In the genomic region with DNA sequence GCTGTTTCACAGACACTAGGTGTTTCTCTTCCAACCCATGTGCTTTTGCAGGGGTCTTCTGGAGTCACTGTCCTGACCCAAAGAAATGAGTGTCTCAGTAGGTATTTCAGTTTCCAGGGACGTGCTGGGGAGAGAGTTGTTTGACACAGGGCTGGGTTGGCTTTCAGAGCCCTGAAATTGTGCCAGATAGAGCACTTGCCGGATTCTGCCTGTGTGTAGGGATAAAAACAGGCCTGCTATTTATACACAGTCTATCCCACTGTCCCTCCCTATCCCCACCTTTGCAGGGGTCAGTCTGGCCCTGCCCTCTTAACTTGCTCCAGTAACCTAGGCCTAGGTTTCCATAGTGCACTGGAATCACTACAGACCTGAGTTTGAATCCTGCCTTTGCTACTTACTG, we compare ENCODE assay signal across 11 cellular contexts. TPM values are rescaled to one million over a fixed set of nuclear protein-coding genes. Genes with fewer than 3 reads are reported as not detected.
DNase-seq lines count a peak whose midpoint lies in the region; TF ChIP-seq lines count a peak whose summit lies in the region.
"Had no signal": no experiment of that assay in that cellular context is flagged by ENCODE, and none has a peak within 500 bp of the region (broad histone marks: within the 10 kb centered on the region; RNA-seq: fewer than 3 reads in every experiment).

No MANE protein-coding gene starts in this region.

- H3K36me3 Mint-ChIP-seq in CD8-positive, alpha-beta memory T cell = no peaks in the 10 kb centered on the region

- peak overlapping the region in 1 of 8 donors; percentile 87 for H3K27ac Mint-ChIP-seq in CD8-positive, alpha-beta memory T cell
- H3K27ac Mint-ChIP-seq: activated B cell treated with CpG ODN at 0.5 μM for 24 hours had no signal

- H3K4me2 ChIP-seq in SU-DHL-6 (ENCODE audit: low read depth, low read length, poor library complexity, severe bottlenecking) (peak overlapping the region; percentile 77), parathyroid adenoma (ENCODE audit: low read length) (peak overlapping the region; percentile 75)

- H3K4me1 Mint-ChIP-seq in CD8-positive, alpha-beta memory T cell = peaks cover 17 to 27% (median 22%) of the 10 kb centered on the region in 3 donors

- intact Hi-C loops in esophagus muscularis mucosa (cut with DNase I) = loop anchor here (5.0 kb wide), 1 partner anchor 45 kb away; a partner anchor contains a TSS

- H3K9me3 ChIP-seq in CD8-positive, alpha-beta memory T cell (ENCODE audit: low read length) = no peaks in the 10 kb centered on the region
- no peaks in the 10 kb centered on the region for H3K9me3 ChIP-seq in SU-DHL-6 (ENCODE audit: insufficient read depth, low read length)
- no peaks in the 10 kb centered on the region for H3K9me3 ChIP-seq in esophagus muscularis mucosa
- H3K9me3 ChIP-seq in parathyroid adenoma (ENCODE audit: control insufficient read depth, low read length) = no peaks in the 10 kb centered on the region

- H3K4me3 Mint-ChIP-seq in CD8-positive, alpha-beta memory T cell = peak overlapping the region; percentile 49 to 86 (median 75)

- no peak for DNase-seq in CD8-positive, alpha-beta memory T cell
- DNase-seq in esophagus muscularis mucosa (ENCODE audit: extremely low spot score) (no peak), D341Med (ENCODE audit: low spot score) (no peak), activated gamma-delta T cell treated with Interleukin-2 at 50 U/mL for 16 hours (no peak), NK-92 (lab: John Stamatoyannopoulos, UW; ENCODE audit: unreplicated experiment) (no peak), foreskin fibroblast (no peak)
- DNase-seq: activated B cell treated with CpG ODN at 0.5 μM for 24 hours, dermis blood vessel endothelial cell had no signal

- H3K4me1 ChIP-seq in CD8-positive, alpha-beta memory T cell (ENCODE audit: insufficient read depth, low read length) = peaks cover 32% of the 10 kb centered on the region
- H3K4me1 ChIP-seq in esophagus muscularis mucosa (peaks cover 45 to 58% (median 51%) of the 10 kb centered on the region in 4 donors), parathyroid adenoma (peaks cover 17% of the 10 kb centered on the region)

- TF ChIP-seq POLR2A in esophagus muscularis mucosa (IDR thresholded peaks at IDR 0.05; ENCODE audit: low read depth) = no peak

- H3K27me3 ChIP-seq in CD8-positive, alpha-beta memory T cell (ENCODE audit: insufficient read depth, low read length, poor library complexity, severe bottlenecking) = no peaks in the 10 kb centered on the region
- H3K27me3 ChIP-seq in SU-DHL-6 (ENCODE audit: low read length) (no peaks in the 10 kb centered on the region), esophagus muscularis mucosa (no peaks in the 10 kb centered on the region), parathyroid adenoma (ENCODE audit: control insufficient read depth, insufficient read depth, low read length) (no peaks in the 10 kb centered on the region)

- no peak for TF ChIP-seq CTCF in SU-DHL-6 (IDR thresholded peaks at IDR 0.05; ENCODE audit: insufficient read depth, low read length, poor library complexity, severe bottlenecking)
- TF ChIP-seq CTCF in esophagus muscularis mucosa (IDR thresholded peaks at IDR 0.05) = no peak
- no peak for TF ChIP-seq CTCF in parathyroid adenoma (IDR thresholded peaks at IDR 0.05)
- TF ChIP-seq CTCF in foreskin fibroblast (IDR thresholded peaks at IDR 0.05; ENCODE audit: low read depth, low read length) = no peak

- H4K20me1 ChIP-seq in SU-DHL-6 (ENCODE audit: low read depth, low read length) = no peaks in the 10 kb centered on the region

- POLR2A ChIA-PET in CD8-positive, alpha-beta memory T cell (lab: Charles Lee) = no interaction called here

- H3K79me2 ChIP-seq in SU-DHL-6 (ENCODE audit: insufficient read depth, low read length) (no peaks in the 10 kb centered on the region), parathyroid adenoma (no peaks in the 10 kb centered on the region)

- no peaks in the 10 kb centered on the region for H3F3A ChIP-seq in SU-DHL-6 (ENCODE audit: insufficient read depth)

- CTCF ChIA-PET in CD8-positive, alpha-beta memory T cell (lab: Charles Lee) = interaction anchor here (0.6 to 3.8 kb wide), 8 partner anchors 10 to 104 kb away, joined by 3 to 16 read pairs (median 3); a partner anchor contains a TSS

- no peaks in the 10 kb centered on the region for H3K36me3 ChIP-seq in CD8-positive, alpha-beta memory T cell (ENCODE audit: insufficient read depth, low read length)
- H3K36me3 ChIP-seq in SU-DHL-6 (ENCODE audit: low read length) = no peaks in the 10 kb centered on the region
- H3K36me3 ChIP-seq in esophagus muscularis mucosa = peaks cover 0 to 17% (median 6%) of the 10 kb centered on the region in 4 donors
- H3K36me3 ChIP-seq in parathyroid adenoma (ENCODE audit: control insufficient read depth, insufficient read depth, low read length) = no peaks in the 10 kb centered on the region

- H3K27ac ChIP-seq in CD8-positive, alpha-beta memory T cell (ENCODE audit: low read depth, low read length) = no peak overlapping the region
- H3K27ac ChIP-seq in SU-DHL-6 (ENCODE audit: low read depth, low read length) = no peak overlapping the region
- H3K27ac ChIP-seq in esophagus muscularis mucosa (replicated peaks in 1 of 4) = peak overlapping the region; percentile 76 to 88 (median 86)
- H3K27ac ChIP-seq in parathyroid adenoma = peak overlapping the region; percentile 61

- no peaks in the 10 kb centered on the region for H3K9me3 Mint-ChIP-seq in CD8-positive, alpha-beta memory T cell
- H3K9me3 Mint-ChIP-seq: activated B cell treated with CpG ODN at 0.5 μM for 24 hours had no signal

- H3K4me3 ChIP-seq in CD8-positive, alpha-beta memory T cell (ENCODE audit: low read length) = no peak overlapping the region
- no peak overlapping the region for H3K4me3 ChIP-seq in SU-DHL-6 (ENCODE audit: insufficient read depth, low read length, poor library complexity, severe bottlenecking)
- H3K4me3 ChIP-seq in esophagus muscularis mucosa = no peak overlapping the region
- H3K4me3 ChIP-seq in parathyroid adenoma (ENCODE audit: low read depth, low read length) = no peak overlapping the region
- H3K4me3 ChIP-seq in foreskin fibroblast (ENCODE audit: low read depth in 1 of 2, low read length in 2 of 2) = no peak overlapping the region

- H3K9ac ChIP-seq in SU-DHL-6 (ENCODE audit: low read length) (peak overlapping the region; percentile 34), parathyroid adenoma (no peak overlapping the region)

- H2AFZ ChIP-seq in SU-DHL-6 (ENCODE audit: low read depth, low read length, severe bottlenecking) (peak overlapping the region; percentile 88), parathyroid adenoma (peak overlapping the region; percentile 91)

- peaks cover 23 to 37% of the 10 kb centered on the region in 2 donors for H3K27me3 Mint-ChIP-seq in CD8-positive, alpha-beta memory T cell

- no peaks in the 10 kb centered on the region for H3K9me2 ChIP-seq in SU-DHL-6 (replicated peaks; ENCODE audit: insufficient read depth, low read length)

- no peak for TF ChIP-seq EP300 in esophagus muscularis mucosa (IDR thresholded peaks at IDR 0.05)

- WGBS in esophagus muscularis mucosa = 26% methylated on average over 2 of the region's 2 CpGs

RNA-seq across cellular contexts. Expression of a gene that starts 1.0 kb away (rescaled TPM):
- total RNA-seq in CD8-positive, alpha-beta memory T cell = 1 to 10 TPM; 2.1 TPM
- not detected for polyA plus RNA-seq in CD8-positive, alpha-beta memory T cell
- 10 to 100 TPM in 1 of 4 donors, 1 to 10 TPM in 3; 6.6 to 20.0 (median 8.2) TPM for total RNA-seq in esophagus muscularis mucosa

RNA-seq across cellular contexts. Expression of a gene that starts 12.6 kb away (rescaled TPM):
- not detected for total RNA-seq in CD8-positive, alpha-beta memory T cell
- not detected for polyA plus RNA-seq in CD8-positive, alpha-beta memory T cell
- total RNA-seq in esophagus muscularis mucosa = not detected
- total RNA-seq: activated B cell treated with CpG ODN at 0.5 μM for 24 hours, dermis blood vessel endothelial cell, G401 had no signal

RNA-seq across cellular contexts. Expression of a gene that starts 44.5 kb away (rescaled TPM):
- 10 to 100 TPM; 71.2 to 73.2 TPM for total RNA-seq in CD8-positive, alpha-beta memory T cell
- polyA plus RNA-seq in CD8-positive, alpha-beta memory T cell = 115 TPM
- total RNA-seq in esophagus muscularis mucosa = 100 to 1,000 TPM in 2 of 4 donors, 10 to 100 TPM in 2; 84.8 to 126 (median 101) TPM

RNA-seq across cellular contexts. Expression of a gene that starts 54.3 kb away (rescaled TPM):
- total RNA-seq in CD8-positive, alpha-beta memory T cell = 100 to 1,000 TPM; 100 to 107 TPM
- 88.6 TPM for polyA plus RNA-seq in CD8-positive, alpha-beta memory T cell
- 10 to 100 TPM; 58.3 to 94.3 (median 62.2) TPM for total RNA-seq in esophagus muscularis mucosa

Comparison
In these comparisons a context has a peak if more than half of its experiments do, and no peak if none do; other contexts are left out.
1. H3K27ac ChIP-seq: peak in esophagus muscularis mucosa (4 of 4) and parathyroid adenoma (single experiment); none in CD8-positive, alpha-beta memory T cell (single experiment) and SU-DHL-6 (single experiment).